ENCODE assay signal across 15 cellular contexts in the genomic region with DNA sequence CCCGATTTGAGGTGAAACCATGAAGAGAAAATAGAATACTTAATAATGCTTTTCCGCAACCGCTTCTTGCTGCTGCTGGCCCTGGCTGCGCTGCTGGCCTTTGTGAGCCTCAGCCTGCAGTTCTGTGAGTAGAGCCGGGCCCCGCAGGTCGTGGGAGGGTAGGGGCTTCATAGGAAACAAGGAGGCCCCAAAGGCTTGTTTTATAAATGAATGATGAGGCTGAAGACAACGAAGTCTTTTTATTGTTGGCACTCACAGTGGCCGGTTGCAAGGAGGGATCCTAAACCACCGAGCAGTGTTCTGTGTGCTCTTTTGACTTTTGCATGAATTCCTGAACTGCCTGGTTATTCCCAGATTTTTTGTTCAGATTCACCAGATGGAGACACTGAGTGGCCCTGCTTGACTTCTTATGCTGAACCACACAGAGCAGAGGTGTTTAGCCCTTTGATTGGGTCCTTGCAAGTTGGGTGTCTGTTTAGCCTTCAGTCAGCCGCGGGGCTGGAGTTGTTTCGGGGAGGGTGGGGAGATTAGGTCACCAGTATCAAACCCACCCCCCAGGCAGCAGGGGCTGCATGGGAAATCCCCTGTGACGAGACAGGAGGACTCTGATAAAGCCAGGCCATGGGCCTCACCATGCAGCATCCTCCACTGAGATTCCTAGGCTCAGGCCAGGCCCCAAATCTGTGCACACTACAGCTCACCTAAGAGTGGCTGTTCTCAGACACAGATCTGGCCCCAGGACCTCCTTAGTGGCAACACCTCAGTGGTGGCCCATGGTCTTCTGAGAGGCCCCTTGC.
"Had no signal": no experiment of that assay in that cellular context is flagged by ENCODE, and none has a peak within 500 bp of the region (broad histone marks: within the 10 kb centered on the region; RNA-seq: fewer than 3 reads in every experiment).

No MANE protein-coding gene starts in this region.

- H3K27me3 ChIP-seq: hepatocyte, right lobe of liver, thyroid gland, uterus had no signal

- H3K4me1 ChIP-seq: prostate gland, right lobe of liver, thyroid gland, uterus had no signal

- H3K4me2 ChIP-seq: hepatocyte had no signal

- H3K4me3 ChIP-seq: hepatocyte, lung, prostate gland, right lobe of liver, thyroid gland, uterus had no signal

- H3K9me3 ChIP-seq: prostate gland, right lobe of liver, thyroid gland, uterus had no signal

- DNase-seq: activated CD4-positive, alpha-beta memory T cell treated with anti-CD3 and anti-CD28 coated beads for 36 hours; activated CD4-positive, alpha-beta T cell treated with anti-CD3 and anti-CD28 coated beads for 36 hours; activated T-cell treated with anti-CD3 and anti-CD28 coated beads, Interleukin-2, amount 50 U/mL, for 72 hours; aorta; islet precursor cell; naive B cell; right lobe of liver; T-helper 17 cell; thyroid gland; uterus; WERI-Rb-1 had no signal

- H3K27me3 Mint-ChIP-seq: activated CD4-positive, alpha-beta memory T cell treated with anti-CD3 and anti-CD28 coated beads for 36 hours; activated CD4-positive, alpha-beta T cell treated with anti-CD3 and anti-CD28 coated beads for 36 hours; naive B cell; T-helper 17 cell had no signal

- H3K79me2 ChIP-seq: hepatocyte had no signal

- H3K27ac ChIP-seq: hepatocyte, prostate gland, right lobe of liver, thyroid gland, uterus, WERI-Rb-1 had no signal

- H3K9me3 Mint-ChIP-seq: activated CD4-positive, alpha-beta memory T cell treated with anti-CD3 and anti-CD28 coated beads for 36 hours; activated T-cell treated with anti-CD3 and anti-CD28 coated beads, Interleukin-2, amount 50 U/mL, for 72 hours; naive B cell had no signal

- H3K27ac Mint-ChIP-seq: activated CD4-positive, alpha-beta memory T cell treated with anti-CD3 and anti-CD28 coated beads for 36 hours; activated T-cell treated with anti-CD3 and anti-CD28 coated beads, Interleukin-2, amount 50 U/mL, for 72 hours had no signal

- H3K4me3 Mint-ChIP-seq: activated CD4-positive, alpha-beta memory T cell treated with anti-CD3 and anti-CD28 coated beads for 36 hours; activated CD4-positive, alpha-beta T cell treated with anti-CD3 and anti-CD28 coated beads for 36 hours; T-helper 17 cell had no signal

- H2AFZ ChIP-seq: hepatocyte had no signal

- H3K36me3 Mint-ChIP-seq: activated CD4-positive, alpha-beta memory T cell treated with anti-CD3 and anti-CD28 coated beads for 36 hours; naive B cell had no signal

- ATAC-seq: activated CD4-positive, alpha-beta T cell treated with anti-CD3 and anti-CD28 coated beads for 36 hours; esophagus mucosa; right lobe of liver; T-helper 17 cell had no signal

- H3K36me3 ChIP-seq: prostate gland, right lobe of liver, thyroid gland, uterus, WERI-Rb-1 had no signal

- H3K4me1 Mint-ChIP-seq: naive B cell had no signal
